In the genomic region with DNA sequence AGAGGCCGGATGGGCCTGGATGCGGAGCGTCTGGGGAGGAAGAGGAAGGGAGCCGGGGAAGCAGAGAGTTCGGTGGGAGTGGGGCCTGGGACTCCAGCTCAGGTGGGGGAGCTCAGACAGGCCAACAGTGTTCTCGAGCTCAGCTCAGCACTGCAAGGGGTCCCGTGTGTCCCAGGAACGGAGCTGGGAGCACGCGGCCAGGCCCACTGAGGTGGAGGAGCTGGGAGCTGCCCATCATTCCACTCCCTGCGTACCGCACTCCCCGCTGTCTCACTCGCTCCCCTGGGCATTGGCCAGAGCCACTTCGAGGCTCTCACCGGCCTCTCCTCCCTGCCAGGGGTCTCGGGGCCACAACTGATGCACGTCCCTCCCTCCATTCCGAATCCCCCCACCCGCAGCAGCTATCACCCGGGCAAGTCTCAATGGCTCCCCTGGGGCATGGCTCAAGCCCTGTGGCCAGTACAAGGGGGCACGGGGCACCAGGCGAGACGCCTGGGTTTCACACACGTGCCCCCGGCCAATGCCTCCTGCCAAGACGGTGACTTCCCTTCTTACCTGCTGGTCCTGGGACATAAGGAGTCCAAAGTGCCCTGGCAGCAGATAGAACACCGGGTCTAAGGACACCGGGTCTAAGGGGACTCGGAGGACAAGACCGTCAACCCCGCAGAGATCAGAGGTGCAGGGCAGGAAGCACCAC, we compare ENCODE assay signal across 1 cellular context.
TF ChIP-seq lines count a peak whose summit lies in the region.

No MANE protein-coding gene starts in this region.

TF ChIP-seq in WTC11, 78 proteins besides CTCF, POLR2A, EP300 and RAD21 (continued from another document):
- TF ChIP-seq, protein P1, sequence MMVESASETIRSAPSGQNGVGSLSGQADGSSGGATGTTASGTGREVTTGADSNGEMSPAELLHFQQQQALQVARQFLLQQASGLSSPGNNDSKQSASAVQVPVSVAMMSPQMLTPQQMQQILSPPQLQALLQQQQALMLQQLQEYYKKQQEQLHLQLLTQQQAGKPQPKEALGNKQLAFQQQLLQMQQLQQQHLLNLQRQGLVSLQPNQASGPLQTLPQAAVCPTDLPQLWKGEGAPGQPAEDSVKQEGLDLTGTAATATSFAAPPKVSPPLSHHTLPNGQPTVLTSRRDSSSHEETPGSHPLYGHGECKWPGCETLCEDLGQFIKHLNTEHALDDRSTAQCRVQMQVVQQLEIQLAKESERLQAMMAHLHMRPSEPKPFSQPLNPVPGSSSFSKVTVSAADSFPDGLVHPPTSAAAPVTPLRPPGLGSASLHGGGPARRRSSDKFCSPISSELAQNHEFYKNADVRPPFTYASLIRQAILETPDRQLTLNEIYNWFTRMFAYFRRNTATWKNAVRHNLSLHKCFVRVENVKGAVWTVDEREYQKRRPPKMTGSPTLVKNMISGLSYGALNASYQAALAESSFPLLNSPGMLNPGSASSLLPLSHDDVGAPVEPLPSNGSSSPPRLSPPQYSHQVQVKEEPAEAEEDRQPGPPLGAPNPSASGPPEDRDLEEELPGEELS (CRISPR knock-in tag; IDR thresholded peaks at IDR 0.05): no peak
- TF ChIP-seq, protein P2, sequence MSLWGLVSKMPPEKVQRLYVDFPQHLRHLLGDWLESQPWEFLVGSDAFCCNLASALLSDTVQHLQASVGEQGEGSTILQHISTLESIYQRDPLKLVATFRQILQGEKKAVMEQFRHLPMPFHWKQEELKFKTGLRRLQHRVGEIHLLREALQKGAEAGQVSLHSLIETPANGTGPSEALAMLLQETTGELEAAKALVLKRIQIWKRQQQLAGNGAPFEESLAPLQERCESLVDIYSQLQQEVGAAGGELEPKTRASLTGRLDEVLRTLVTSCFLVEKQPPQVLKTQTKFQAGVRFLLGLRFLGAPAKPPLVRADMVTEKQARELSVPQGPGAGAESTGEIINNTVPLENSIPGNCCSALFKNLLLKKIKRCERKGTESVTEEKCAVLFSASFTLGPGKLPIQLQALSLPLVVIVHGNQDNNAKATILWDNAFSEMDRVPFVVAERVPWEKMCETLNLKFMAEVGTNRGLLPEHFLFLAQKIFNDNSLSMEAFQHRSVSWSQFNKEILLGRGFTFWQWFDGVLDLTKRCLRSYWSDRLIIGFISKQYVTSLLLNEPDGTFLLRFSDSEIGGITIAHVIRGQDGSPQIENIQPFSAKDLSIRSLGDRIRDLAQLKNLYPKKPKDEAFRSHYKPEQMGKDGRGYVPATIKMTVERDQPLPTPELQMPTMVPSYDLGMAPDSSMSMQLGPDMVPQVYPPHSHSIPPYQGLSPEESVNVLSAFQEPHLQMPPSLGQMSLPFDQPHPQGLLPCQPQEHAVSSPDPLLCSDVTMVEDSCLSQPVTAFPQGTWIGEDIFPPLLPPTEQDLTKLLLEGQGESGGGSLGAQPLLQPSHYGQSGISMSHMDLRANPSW (CRISPR knock-in tag; conservative IDR thresholded peaks at IDR 0.05; ENCODE audit: low read depth): no peak
- no peak for TF ChIP-seq TEAD4 (CRISPR knock-in tag; IDR thresholded peaks at IDR 0.05)
- TF ChIP-seq, protein P3, sequence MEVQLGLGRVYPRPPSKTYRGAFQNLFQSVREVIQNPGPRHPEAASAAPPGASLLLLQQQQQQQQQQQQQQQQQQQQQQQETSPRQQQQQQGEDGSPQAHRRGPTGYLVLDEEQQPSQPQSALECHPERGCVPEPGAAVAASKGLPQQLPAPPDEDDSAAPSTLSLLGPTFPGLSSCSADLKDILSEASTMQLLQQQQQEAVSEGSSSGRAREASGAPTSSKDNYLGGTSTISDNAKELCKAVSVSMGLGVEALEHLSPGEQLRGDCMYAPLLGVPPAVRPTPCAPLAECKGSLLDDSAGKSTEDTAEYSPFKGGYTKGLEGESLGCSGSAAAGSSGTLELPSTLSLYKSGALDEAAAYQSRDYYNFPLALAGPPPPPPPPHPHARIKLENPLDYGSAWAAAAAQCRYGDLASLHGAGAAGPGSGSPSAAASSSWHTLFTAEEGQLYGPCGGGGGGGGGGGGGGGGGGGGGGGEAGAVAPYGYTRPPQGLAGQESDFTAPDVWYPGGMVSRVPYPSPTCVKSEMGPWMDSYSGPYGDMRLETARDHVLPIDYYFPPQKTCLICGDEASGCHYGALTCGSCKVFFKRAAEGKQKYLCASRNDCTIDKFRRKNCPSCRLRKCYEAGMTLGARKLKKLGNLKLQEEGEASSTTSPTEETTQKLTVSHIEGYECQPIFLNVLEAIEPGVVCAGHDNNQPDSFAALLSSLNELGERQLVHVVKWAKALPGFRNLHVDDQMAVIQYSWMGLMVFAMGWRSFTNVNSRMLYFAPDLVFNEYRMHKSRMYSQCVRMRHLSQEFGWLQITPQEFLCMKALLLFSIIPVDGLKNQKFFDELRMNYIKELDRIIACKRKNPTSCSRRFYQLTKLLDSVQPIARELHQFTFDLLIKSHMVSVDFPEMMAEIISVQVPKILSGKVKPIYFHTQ (CRISPR knock-in tag; IDR thresholded peaks at IDR 0.05): no peak
- TF ChIP-seq, protein P4, sequence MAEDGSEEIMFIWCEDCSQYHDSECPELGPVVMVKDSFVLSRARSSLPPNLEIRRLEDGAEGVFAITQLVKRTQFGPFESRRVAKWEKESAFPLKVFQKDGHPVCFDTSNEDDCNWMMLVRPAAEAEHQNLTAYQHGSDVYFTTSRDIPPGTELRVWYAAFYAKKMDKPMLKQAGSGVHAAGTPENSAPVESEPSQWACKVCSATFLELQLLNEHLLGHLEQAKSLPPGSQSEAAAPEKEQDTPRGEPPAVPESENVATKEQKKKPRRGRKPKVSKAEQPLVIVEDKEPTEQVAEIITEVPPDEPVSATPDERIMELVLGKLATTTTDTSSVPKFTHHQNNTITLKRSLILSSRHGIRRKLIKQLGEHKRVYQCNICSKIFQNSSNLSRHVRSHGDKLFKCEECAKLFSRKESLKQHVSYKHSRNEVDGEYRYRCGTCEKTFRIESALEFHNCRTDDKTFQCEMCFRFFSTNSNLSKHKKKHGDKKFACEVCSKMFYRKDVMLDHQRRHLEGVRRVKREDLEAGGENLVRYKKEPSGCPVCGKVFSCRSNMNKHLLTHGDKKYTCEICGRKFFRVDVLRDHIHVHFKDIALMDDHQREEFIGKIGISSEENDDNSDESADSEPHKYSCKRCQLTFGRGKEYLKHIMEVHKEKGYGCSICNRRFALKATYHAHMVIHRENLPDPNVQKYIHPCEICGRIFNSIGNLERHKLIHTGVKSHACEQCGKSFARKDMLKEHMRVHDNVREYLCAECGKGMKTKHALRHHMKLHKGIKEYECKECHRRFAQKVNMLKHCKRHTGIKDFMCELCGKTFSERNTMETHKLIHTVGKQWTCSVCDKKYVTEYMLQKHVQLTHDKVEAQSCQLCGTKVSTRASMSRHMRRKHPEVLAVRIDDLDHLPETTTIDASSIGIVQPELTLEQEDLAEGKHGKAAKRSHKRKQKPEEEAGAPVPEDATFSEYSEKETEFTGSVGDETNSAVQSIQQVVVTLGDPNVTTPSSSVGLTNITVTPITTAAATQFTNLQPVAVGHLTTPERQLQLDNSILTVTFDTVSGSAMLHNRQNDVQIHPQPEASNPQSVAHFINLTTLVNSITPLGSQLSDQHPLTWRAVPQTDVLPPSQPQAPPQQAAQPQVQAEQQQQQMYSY (CRISPR knock-in tag; IDR thresholded peaks at IDR 0.05): no peak
- TF ChIP-seq PRRX2 (CRISPR knock-in tag; IDR thresholded peaks at IDR 0.05): no peak
- no peak for TF ChIP-seq ZNF396 (CRISPR knock-in tag; IDR thresholded peaks at IDR 0.05; ENCODE audit: borderline replicate concordance)
- no peak for TF ChIP-seq NR3C1 (CRISPR knock-in tag; conservative IDR thresholded peaks at IDR 0.05; ENCODE audit: low read depth)
- TF ChIP-seq, protein P5, sequence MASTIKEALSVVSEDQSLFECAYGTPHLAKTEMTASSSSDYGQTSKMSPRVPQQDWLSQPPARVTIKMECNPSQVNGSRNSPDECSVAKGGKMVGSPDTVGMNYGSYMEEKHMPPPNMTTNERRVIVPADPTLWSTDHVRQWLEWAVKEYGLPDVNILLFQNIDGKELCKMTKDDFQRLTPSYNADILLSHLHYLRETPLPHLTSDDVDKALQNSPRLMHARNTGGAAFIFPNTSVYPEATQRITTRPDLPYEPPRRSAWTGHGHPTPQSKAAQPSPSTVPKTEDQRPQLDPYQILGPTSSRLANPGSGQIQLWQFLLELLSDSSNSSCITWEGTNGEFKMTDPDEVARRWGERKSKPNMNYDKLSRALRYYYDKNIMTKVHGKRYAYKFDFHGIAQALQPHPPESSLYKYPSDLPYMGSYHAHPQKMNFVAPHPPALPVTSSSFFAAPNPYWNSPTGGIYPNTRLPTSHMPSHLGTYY (CRISPR knock-in tag; IDR thresholded peaks at IDR 0.05): no peak
- TF ChIP-seq ZNF219 (CRISPR knock-in tag; IDR thresholded peaks at IDR 0.05; ENCODE audit: borderline replicate concordance): no peak
- TF ChIP-seq, protein P6, sequence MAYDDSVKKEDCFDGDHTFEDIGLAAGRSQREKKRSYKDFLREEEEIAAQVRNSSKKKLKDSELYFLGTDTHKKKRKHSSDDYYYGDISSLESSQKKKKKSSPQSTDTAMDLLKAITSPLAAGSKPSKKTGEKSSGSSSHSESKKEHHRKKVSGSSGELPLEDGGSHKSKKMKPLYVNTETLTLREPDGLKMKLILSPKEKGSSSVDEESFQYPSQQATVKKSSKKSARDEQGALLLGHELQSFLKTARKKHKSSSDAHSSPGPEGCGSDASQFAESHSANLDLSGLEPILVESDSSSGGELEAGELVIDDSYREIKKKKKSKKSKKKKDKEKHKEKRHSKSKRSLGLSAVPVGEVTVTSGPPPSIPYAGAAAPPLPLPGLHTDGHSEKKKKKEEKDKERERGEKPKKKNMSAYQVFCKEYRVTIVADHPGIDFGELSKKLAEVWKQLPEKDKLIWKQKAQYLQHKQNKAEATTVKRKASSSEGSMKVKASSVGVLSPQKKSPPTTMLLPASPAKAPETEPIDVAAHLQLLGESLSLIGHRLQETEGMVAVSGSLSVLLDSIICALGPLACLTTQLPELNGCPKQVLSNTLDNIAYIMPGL (CRISPR knock-in tag; IDR thresholded peaks at IDR 0.05): no peak
